Comparison of ENCODE assay signal across 8 cellular contexts in genomic region chr6:83860347-83860731, GRCh38. TPM values are rescaled to one million over a fixed set of nuclear protein-coding genes. Genes with fewer than 3 reads are reported as not detected.
DNase-seq lines count a peak whose midpoint lies in the region; ATAC-seq, FAIRE-seq and TF ChIP-seq lines count a peak whose summit lies in the region.

No MANE protein-coding gene starts in this region.

- H2BK120ac ChIP-seq in H1 (replicated peaks; ENCODE audit: low read depth, low read length), result no peak overlapping the region

- H3K18ac ChIP-seq in H1 (ENCODE audit: extremely low read depth, low read length), result no peak overlapping the region

- POLR2A ChIA-PET in H1 (lab: Charles Lee; ENCODE audit: partially characterized antibody), result interaction anchor here (1.1 to 1.6 kb wide), 2 partner anchors 9 to 192 kb away, joined by 3 to 4 read pairs; no protein-coding TSS in a partner anchor

- H3K27me3 ChIP-seq in H1 (replicated peaks in 1 of 4; ENCODE audit: control insufficient read depth in 3 of 4, extremely low read depth in 1 of 4, insufficient read depth in 3 of 4, low read length in 3 of 4), result peaks cover 0 to 2% (median under 1%) of the 10 kb centered on the region in 4 experiments; a peak in 1 of 7 replicates
- no peaks in the 10 kb centered on the region for H3K27me3 ChIP-seq in pancreas

- no peak overlapping the region for H3K14ac ChIP-seq in H1 (ENCODE audit: insufficient read length)

- DNase-seq in NB4 (ENCODE audit: low read depth), result peak; percentile 27
- DNase-seq in H1 (ENCODE audit: low read depth in 1 of 2, low spot score in 2 of 2), result no peak
- DNase-seq in pancreas, result no peak
- no peak for DNase-seq in activated effector memory CD4-positive, alpha-beta T cell treated with Interleukin-2 at 50 U/mL for 16 hours
- no peak for DNase-seq in NCI-H2081 (lab: John Stamatoyannopoulos, UW)
- no peak for DNase-seq in NCI-H1417 (lab: John Stamatoyannopoulos, UW)

- peak overlapping the region in 1 of 4 experiments; percentile 54; a peak in 3 of 7 replicates for H3K9ac ChIP-seq in H1 (replicated peaks in 1 of 4; ENCODE audit: extremely low read depth in 1 of 4, low read depth in 3 of 4, low read length in 3 of 4)

- no peak overlapping the region for H4K91ac ChIP-seq in H1 (replicated peaks; ENCODE audit: insufficient read length, low read length)

- no peak for TF ChIP-seq POLR2A in NB4 (IDR thresholded peaks at IDR 0.05; ENCODE audit: extremely low read depth, insufficient read length)
- TF ChIP-seq POLR2A in H1 (IDR thresholded peaks at IDR 0.05; ENCODE audit: control extremely low read depth in 1 of 2, low read depth in 2 of 2, low read length in 2 of 2), result no peak

- TF ChIP-seq EP300 in H1 (IDR thresholded peaks at IDR 0.05; ENCODE audit: borderline replicate concordance in 1 of 2, low read depth in 2 of 2, low read length in 2 of 2), result no peak

- no peak overlapping the region for H2BK15ac ChIP-seq in H1 (ENCODE audit: low read length)

- peaks cover 2% of the 10 kb centered on the region; the same call in 1 of the 2 replicates for H3K23me2 ChIP-seq in H1 (ENCODE audit: low read depth, low read length)

- TF ChIP-seq RAD21 in H1 (IDR thresholded peaks at IDR 0.05 in 1 of 2, conservative IDR thresholded peaks at IDR 0.05 in 1 of 2; ENCODE audit: low read depth in 2 of 2, low read length in 2 of 2), result no peak

- no peak overlapping the region for H3K56ac ChIP-seq in H1 (replicated peaks; ENCODE audit: insufficient read length, low read depth, low read length)

- H4K5ac ChIP-seq in H1 (ENCODE audit: insufficient read length, low read depth, low read length), result no peak overlapping the region

- 52% methylated on average over 6 of the region's 6 CpGs; no CpG with 5 or more reads in 1 of the 2 experiments for WGBS in H1 (ENCODE audit: extremely low coverage in 1 of 2, insufficient coverage in 1 of 2, insufficient read length in 1 of 2, insufficient replicate concordance in 2 of 2, low coverage in 1 of 2, low lambda C conversion rate in 2 of 2, missing lambda C conversion rate in 1 of 2), 2 experiments
- 8 to 10% methylated on average over 6 of the region's 6 CpGs for WGBS in pancreas, 2 donors

- FAIRE-seq in H1 (lab: Jason Lieb, UNC) (no peak), pancreas (lab: Jason Lieb, UNC) (no peak)

- H3K79me2 ChIP-seq in H1 (ENCODE audit: control insufficient read depth in 1 of 2, insufficient read depth in 2 of 2, low read length in 2 of 2), result peaks cover 0 to 34% of the 10 kb centered on the region in 2 experiments; a peak in 3 of 4 replicates

- ATAC-seq in GM18502 (IDR thresholded peaks at IDR 0.05; ENCODE audit: poor library complexity, unreplicated experiment) (peak; percentile 2), pancreas (no peak), GM18909 (IDR thresholded peaks at IDR 0.05; ENCODE audit: poor library complexity, unreplicated experiment) (no peak)

- H4K20me1 ChIP-seq in H1 (replicated peaks in 1 of 2; ENCODE audit: control insufficient read depth in 1 of 2, insufficient read depth in 2 of 2, low read length in 2 of 2), result peaks cover 1 to 2% of the 10 kb centered on the region in 2 experiments

- no peak overlapping the region for H3K23ac ChIP-seq in H1 (ENCODE audit: insufficient read length)

- H2BK5ac ChIP-seq in H1 (ENCODE audit: low read depth, low read length), result no peak overlapping the region

- H3K4me3 ChIP-seq in NB4 (ENCODE audit: low read depth, low read length) (peak overlapping the region; percentile 94), H1 (ENCODE audit: extremely low read depth in 1 of 4, insufficient read depth in 2 of 4, low read depth in 3 of 4, low read length in 4 of 4) (peak overlapping the region; percentile 73 to 94 (median 84)), pancreas (peak overlapping the region; percentile 70 to 85 (median 80))

- H2BK20ac ChIP-seq in H1 (ENCODE audit: low read length), result no peak overlapping the region

- TF ChIP-seq CTCF in NB4 (IDR thresholded peaks at IDR 0.05; ENCODE audit: low read depth, low read length) (no peak), H1 (IDR thresholded peaks at IDR 0.05; ENCODE audit: control extremely low read depth in 1 of 3, insufficient read depth in 1 of 3, low read depth in 1 of 3, low read length in 3 of 3) (no peak), pancreas (IDR thresholded peaks at IDR 0.05) (no peak)

- intact Hi-C loops in pancreas (cut with DNase I), result no loop called here

- CTCF ChIA-PET in H1 (lab: Charles Lee; ENCODE audit: partially characterized antibody), result interaction anchor here (0.6 to 1.2 kb wide), 3 partner anchors 19 to 339 kb away, joined by 3 to 4 read pairs (median 4); no protein-coding TSS in a partner anchor

- H3K9me3 ChIP-seq in H1 (ENCODE audit: insufficient read depth in 2 of 2, low read depth in 1 of 2, low read length in 1 of 2), result no peaks in the 10 kb centered on the region
- no peaks in the 10 kb centered on the region for H3K9me3 ChIP-seq in pancreas

- H3K4ac ChIP-seq in H1 (replicated peaks; ENCODE audit: insufficient read length, low read depth, low read length), result no peak overlapping the region

- H2AK5ac ChIP-seq in H1 (ENCODE audit: low read depth, low read length), result no peak overlapping the region

- H3K79me1 ChIP-seq in H1 (ENCODE audit: low read depth, low read length), result no peaks in the 10 kb centered on the region

- H2AFZ ChIP-seq in H1 (ENCODE audit: low read length), result no peak overlapping the region; the same call in 1 of the 2 replicates

- H3K27ac ChIP-seq in H1 (ENCODE audit: low read depth, low read length) (no peak overlapping the region), pancreas (peak overlapping the region in 2 of 4 donors; percentile 73 to 78)

- H2BK12ac ChIP-seq in H1 (ENCODE audit: low read depth, low read length), result no peak overlapping the region

- no peak overlapping the region for H4K8ac ChIP-seq in H1 (ENCODE audit: extremely low read depth, insufficient read depth, low read length)

- H3K36me3 ChIP-seq in H1 (ENCODE audit: control insufficient read depth in 2 of 4, insufficient read depth in 4 of 4, low read length in 3 of 4) (peaks cover 0 to 8% (median 5%) of the 10 kb centered on the region in 4 experiments; a peak in 4 of 8 replicates), pancreas (no peaks in the 10 kb centered on the region)

- H3K4me1 ChIP-seq in H1 (replicated peaks in 1 of 4; ENCODE audit: control insufficient read depth in 3 of 4, insufficient read depth in 4 of 4, low read length in 3 of 4) (peaks cover 0 to 3% (median 0%) of the 10 kb centered on the region in 4 experiments; a peak in 4 of 7 replicates), pancreas (peaks cover 0 to 13% (median 0%) of the 10 kb centered on the region in 3 donors)

- H3K4me2 ChIP-seq in H1 (ENCODE audit: insufficient read depth in 1 of 2, low read depth in 2 of 2, low read length in 2 of 2), result peak overlapping the region; percentile 73 to 78

TF ChIP-seq in H1, 55 proteins besides CTCF, POLR2A, EP300 and RAD21 (continues in another document):
- TF ChIP-seq RBBP5 (IDR thresholded peaks at IDR 0.05; ENCODE audit: borderline replicate concordance, low read depth, low read length), result no peak
- no peak for TF ChIP-seq BRCA1 (IDR thresholded peaks at IDR 0.05; ENCODE audit: low read depth, low read length)
- no peak for TF ChIP-seq POU5F1 (IDR thresholded peaks at IDR 0.05; ENCODE audit: low read depth, low read length)
- TF ChIP-seq HDAC6 (IDR thresholded peaks at IDR 0.05; ENCODE audit: low read depth, low read length), result no peak
- TF ChIP-seq TAF1 (IDR thresholded peaks at IDR 0.05; ENCODE audit: low read depth, low read length), result no peak
- TF ChIP-seq JUND (IDR thresholded peaks at IDR 0.05; ENCODE audit: low read length), result no peak
- TF ChIP-seq SP2 (IDR thresholded peaks at IDR 0.05; ENCODE audit: low read length), result no peak
- no peak for TF ChIP-seq ATF2 (IDR thresholded peaks at IDR 0.05; ENCODE audit: low read length)
- no peak for TF ChIP-seq TEAD4 (IDR thresholded peaks at IDR 0.05; ENCODE audit: low read depth, low read length)

RNA-seq across cellular contexts. Expression of gene CYB5R4, which starts 0.8 kb away (rescaled TPM):
- total RNA-seq in H1 (2021; fragmentation: NEBNext Ultra II Directional; extraction: Animal tissue kit (Norgen Biotek cat#: 25700)), result 14.6 TPM in 2 replicates
- 0.75 and 2.8 TPM in 2 replicates for polyA plus RNA-seq in H1 (2011; rRNA removed)
- 3.9 TPM for polyA plus RNA-seq in H1 (2011; cell fraction: cytosol; rRNA removed)
- 0.94 TPM for polyA plus RNA-seq in H1 (2011; cell fraction: nucleus; rRNA removed)
- 5.9 to 8.8 TPM (median 6.6 TPM) in 4 replicates for polyA plus RNA-seq in H1 (2012, experiment 1 of 2)
- 0.37 TPM for polyA plus RNA-seq in H1 (2012, experiment 2 of 2)
- polyA plus RNA-seq in H1 (2013, experiment 1 of 2), result 3.4 TPM
- polyA plus RNA-seq in H1 (2013, experiment 2 of 2), result 4.1 TPM
- 2.2 and 5.2 TPM in 2 replicates for polyA minus RNA-seq in H1 (2011; rRNA and poly(A)+ RNA removed)
- polyA minus RNA-seq in H1 (2011; cell fraction: cytosol; rRNA and poly(A)+ RNA removed), result 6.5 TPM
- 5.3 TPM for polyA minus RNA-seq in H1 (2011; cell fraction: nucleus; rRNA and poly(A)+ RNA removed)
- total RNA-seq in pancreas, result 10 to 100 TPM in 1 of 6 donors, 1 to 10 TPM in 5; 2.5 to 10.1 (median 6.2) TPM
- 1 to 10 TPM; 1.1 to 4.9 TPM for polyA plus RNA-seq in pancreas

RNA-seq across cellular contexts. Expression of gene RIPPLY2, which starts 7.2 kb away (rescaled TPM):
- 0.74 and 1.9 TPM in 2 replicates for total RNA-seq in H1 (2021; fragmentation: NEBNext Ultra II Directional; extraction: Animal tissue kit (Norgen Biotek cat#: 25700))
- 1.3 and 1.5 TPM in 2 replicates for polyA plus RNA-seq in H1 (2011; rRNA removed)
- polyA plus RNA-seq in H1 (2011; cell fraction: cytosol; rRNA removed), result 1.7 TPM
- polyA plus RNA-seq in H1 (2011; cell fraction: nucleus; rRNA removed), result 0.19 TPM
- 1.8 to 3.6 TPM (median 2.3 TPM) in 4 replicates for polyA plus RNA-seq in H1 (2012, experiment 1 of 2)
- polyA plus RNA-seq in H1 (2012, experiment 2 of 2), result 5.4 TPM
- 1.5 TPM for polyA plus RNA-seq in H1 (2013, experiment 1 of 2)
- 1.6 TPM for polyA plus RNA-seq in H1 (2013, experiment 2 of 2)
- 0.27 TPM in 1 of 2 replicates, not detected in the other for polyA minus RNA-seq in H1 (2011; rRNA and poly(A)+ RNA removed)
- polyA minus RNA-seq in H1 (2011; cell fraction: cytosol; rRNA and poly(A)+ RNA removed), result not detected
- polyA minus RNA-seq in H1 (2011; cell fraction: nucleus; rRNA and poly(A)+ RNA removed), result 1.3 TPM
- total RNA-seq in pancreas, result under 1 TPM in 4 of 6 donors, not detected in 2; 0.22 to 0.89 (median 0.26) TPM
- 1 to 10 TPM; 2.6 to 9.4 TPM for polyA plus RNA-seq in pancreas
